ENCODE assay signal across 1 cellular context in the genomic region with DNA sequence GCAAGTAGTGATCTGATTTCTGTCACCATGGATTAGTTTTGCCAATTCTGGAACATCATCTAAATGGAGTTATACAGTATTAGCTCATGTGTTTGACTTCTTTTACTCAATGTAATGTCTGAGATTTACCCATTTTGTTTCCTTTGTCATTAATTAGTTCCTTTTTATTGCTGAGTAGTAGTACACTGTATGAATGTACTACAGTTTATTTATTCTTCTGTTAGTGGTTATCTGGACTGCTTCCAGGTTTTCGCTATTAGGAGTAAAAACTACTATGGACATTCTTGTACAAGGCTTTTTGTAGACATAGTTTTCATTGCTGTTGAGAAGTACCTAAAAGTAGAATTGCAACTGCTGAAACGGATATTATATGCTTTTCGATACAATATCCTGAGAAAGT.
A peak's percentile ranks its signal among the peaks of the same experiment; 100 is the strongest.
TF ChIP-seq lines count a peak whose summit lies in the region.

No MANE protein-coding gene starts in this region.

TF ChIP-seq in HEK293, 187 proteins besides CTCF, POLR2A, EP300 and RAD21 (continued from another document):
- TF ChIP-seq PRDM6 (tag by site-specific recombination; IDR thresholded peaks at IDR 0.05), result peak; percentile 88
TF ChIP-seq in HEK293: peak in this region for 3.
